ENCODE assay signal across 1 cellular context in genomic region chr17:77304746-77305473, GRCh38.
TF ChIP-seq lines count a peak whose summit lies in the region.

No MANE protein-coding gene starts in this region.

TF ChIP-seq in HepG2, 621 proteins besides CTCF, POLR2A, EP300 and RAD21 (continued from another document and continues in another):
- no peak for TF ChIP-seq ZNF503 (CRISPR knock-in tag; IDR thresholded peaks at IDR 0.05)
- TF ChIP-seq ZNF549 (CRISPR knock-in tag; IDR thresholded peaks at IDR 0.05) = no peak
- TF ChIP-seq FUBP1 (CRISPR knock-in tag; IDR thresholded peaks at IDR 0.05; ENCODE audit: borderline replicate concordance) = no peak
- TF ChIP-seq ZNF484 (CRISPR knock-in tag; IDR thresholded peaks at IDR 0.05; ENCODE audit: borderline replicate concordance, low read depth) = no peak
- TF ChIP-seq, protein P1, sequence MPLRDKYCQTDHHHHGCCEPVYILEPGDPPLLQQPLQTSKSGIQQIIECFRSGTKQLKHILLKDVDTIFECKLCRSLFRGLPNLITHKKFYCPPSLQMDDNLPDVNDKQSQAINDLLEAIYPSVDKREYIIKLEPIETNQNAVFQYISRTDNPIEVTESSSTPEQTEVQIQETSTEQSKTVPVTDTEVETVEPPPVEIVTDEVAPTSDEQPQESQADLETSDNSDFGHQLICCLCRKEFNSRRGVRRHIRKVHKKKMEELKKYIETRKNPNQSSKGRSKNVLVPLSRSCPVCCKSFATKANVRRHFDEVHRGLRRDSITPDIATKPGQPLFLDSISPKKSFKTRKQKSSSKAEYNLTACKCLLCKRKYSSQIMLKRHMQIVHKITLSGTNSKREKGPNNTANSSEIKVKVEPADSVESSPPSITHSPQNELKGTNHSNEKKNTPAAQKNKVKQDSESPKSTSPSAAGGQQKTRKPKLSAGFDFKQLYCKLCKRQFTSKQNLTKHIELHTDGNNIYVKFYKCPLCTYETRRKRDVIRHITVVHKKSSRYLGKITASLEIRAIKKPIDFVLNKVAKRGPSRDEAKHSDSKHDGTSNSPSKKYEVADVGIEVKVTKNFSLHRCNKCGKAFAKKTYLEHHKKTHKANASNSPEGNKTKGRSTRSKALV (CRISPR knock-in tag; IDR thresholded peaks at IDR 0.05) = no peak
- TF ChIP-seq ZMYM2 (CRISPR knock-in tag; IDR thresholded peaks at IDR 0.05) = no peak
- no peak for TF ChIP-seq TIGD3 (CRISPR knock-in tag; IDR thresholded peaks at IDR 0.05; ENCODE audit: borderline replicate concordance)
- TF ChIP-seq ZSCAN31 (CRISPR knock-in tag; IDR thresholded peaks at IDR 0.05; ENCODE audit: low read depth) = no peak
- no peak for TF ChIP-seq ZNF367 (CRISPR knock-in tag; IDR thresholded peaks at IDR 0.05; ENCODE audit: borderline replicate concordance)
- no peak for TF ChIP-seq ZNF225 (CRISPR knock-in tag; IDR thresholded peaks at IDR 0.05)
- no peak for TF ChIP-seq CHD4 (IDR thresholded peaks at IDR 0.05; ENCODE audit: borderline replicate concordance, low read length)
- no peak for TF ChIP-seq E2F1 (CRISPR knock-in tag; IDR thresholded peaks at IDR 0.05)
- peak; percentile 73; the same call in 1 of the 2 replicates for TF ChIP-seq ZKSCAN5 (CRISPR knock-in tag; IDR thresholded peaks at IDR 0.05)
- TF ChIP-seq KLF16 (CRISPR knock-in tag; IDR thresholded peaks at IDR 0.05) = no peak; a peak in 1 of 4 replicates
- TF ChIP-seq SALL1 (CRISPR knock-in tag; IDR thresholded peaks at IDR 0.05) = peak; percentile 80; the same call in 1 of the 2 replicates
- no peak for TF ChIP-seq ZNF333 (CRISPR knock-in tag; IDR thresholded peaks at IDR 0.05; ENCODE audit: borderline replicate concordance)
- no peak for TF ChIP-seq DDIT3 (CRISPR knock-in tag; IDR thresholded peaks at IDR 0.05)
- 0 out of 2 replicates have a peak, but pooled peaks have one; percentile 52 for TF ChIP-seq ZZZ3 (CRISPR knock-in tag; IDR thresholded peaks at IDR 0.05; ENCODE audit: borderline replicate concordance)
- no peak for TF ChIP-seq SNAI1 (CRISPR knock-in tag; IDR thresholded peaks at IDR 0.05; ENCODE audit: borderline replicate concordance)
- peak; percentile 60; the same call in 1 of the 2 replicates for TF ChIP-seq HMG20A (CRISPR knock-in tag; IDR thresholded peaks at IDR 0.05; ENCODE audit: borderline replicate concordance)
- TF ChIP-seq ZNF34 (CRISPR knock-in tag; IDR thresholded peaks at IDR 0.05; ENCODE audit: borderline replicate concordance) = no peak
- TF ChIP-seq NPAS2 (CRISPR knock-in tag; IDR thresholded peaks at IDR 0.05; ENCODE audit: borderline replicate concordance) = no peak
- peak; percentile 40; the same call in 1 of the 2 replicates for TF ChIP-seq ELF1 (CRISPR knock-in tag; IDR thresholded peaks at IDR 0.05)
- TF ChIP-seq ZNF83 (CRISPR knock-in tag; IDR thresholded peaks at IDR 0.05; ENCODE audit: borderline replicate concordance) = no peak; the same call in 1 of the 2 replicates
- TF ChIP-seq CREB3 (CRISPR knock-in tag; IDR thresholded peaks at IDR 0.05) = no peak
- TF ChIP-seq RELA (CRISPR knock-in tag; IDR thresholded peaks at IDR 0.05) = no peak
- TF ChIP-seq, protein P2, sequence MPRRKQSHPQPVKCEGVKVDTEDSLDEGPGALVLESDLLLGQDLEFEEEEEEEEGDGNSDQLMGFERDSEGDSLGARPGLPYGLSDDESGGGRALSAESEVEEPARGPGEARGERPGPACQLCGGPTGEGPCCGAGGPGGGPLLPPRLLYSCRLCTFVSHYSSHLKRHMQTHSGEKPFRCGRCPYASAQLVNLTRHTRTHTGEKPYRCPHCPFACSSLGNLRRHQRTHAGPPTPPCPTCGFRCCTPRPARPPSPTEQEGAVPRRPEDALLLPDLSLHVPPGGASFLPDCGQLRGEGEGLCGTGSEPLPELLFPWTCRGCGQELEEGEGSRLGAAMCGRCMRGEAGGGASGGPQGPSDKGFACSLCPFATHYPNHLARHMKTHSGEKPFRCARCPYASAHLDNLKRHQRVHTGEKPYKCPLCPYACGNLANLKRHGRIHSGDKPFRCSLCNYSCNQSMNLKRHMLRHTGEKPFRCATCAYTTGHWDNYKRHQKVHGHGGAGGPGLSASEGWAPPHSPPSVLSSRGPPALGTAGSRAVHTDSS (CRISPR knock-in tag; conservative IDR thresholded peaks at IDR 0.05) = no peak
- TF ChIP-seq MZF1 (CRISPR knock-in tag; IDR thresholded peaks at IDR 0.05; ENCODE audit: borderline replicate concordance) = no peak
- TF ChIP-seq SP2 (CRISPR knock-in tag; IDR thresholded peaks at IDR 0.05) = 0 out of 2 replicates have a peak, but pooled peaks have one; percentile 14
- no peak for TF ChIP-seq THAP7 (CRISPR knock-in tag; IDR thresholded peaks at IDR 0.05)
- TF ChIP-seq ZNF20 (CRISPR knock-in tag; IDR thresholded peaks at IDR 0.05) = no peak
- TF ChIP-seq ZNF468 (CRISPR knock-in tag; IDR thresholded peaks at IDR 0.05) = no peak
- no peak for TF ChIP-seq KLF13 (CRISPR knock-in tag; IDR thresholded peaks at IDR 0.05)
- no peak for TF ChIP-seq ZNF142 (CRISPR knock-in tag; IDR thresholded peaks at IDR 0.05)
- no peak for TF ChIP-seq ZNF24 (IDR thresholded peaks at IDR 0.05)
- TF ChIP-seq SNAPC2 (CRISPR knock-in tag; IDR thresholded peaks at IDR 0.05) = no peak
- TF ChIP-seq, protein P3, sequence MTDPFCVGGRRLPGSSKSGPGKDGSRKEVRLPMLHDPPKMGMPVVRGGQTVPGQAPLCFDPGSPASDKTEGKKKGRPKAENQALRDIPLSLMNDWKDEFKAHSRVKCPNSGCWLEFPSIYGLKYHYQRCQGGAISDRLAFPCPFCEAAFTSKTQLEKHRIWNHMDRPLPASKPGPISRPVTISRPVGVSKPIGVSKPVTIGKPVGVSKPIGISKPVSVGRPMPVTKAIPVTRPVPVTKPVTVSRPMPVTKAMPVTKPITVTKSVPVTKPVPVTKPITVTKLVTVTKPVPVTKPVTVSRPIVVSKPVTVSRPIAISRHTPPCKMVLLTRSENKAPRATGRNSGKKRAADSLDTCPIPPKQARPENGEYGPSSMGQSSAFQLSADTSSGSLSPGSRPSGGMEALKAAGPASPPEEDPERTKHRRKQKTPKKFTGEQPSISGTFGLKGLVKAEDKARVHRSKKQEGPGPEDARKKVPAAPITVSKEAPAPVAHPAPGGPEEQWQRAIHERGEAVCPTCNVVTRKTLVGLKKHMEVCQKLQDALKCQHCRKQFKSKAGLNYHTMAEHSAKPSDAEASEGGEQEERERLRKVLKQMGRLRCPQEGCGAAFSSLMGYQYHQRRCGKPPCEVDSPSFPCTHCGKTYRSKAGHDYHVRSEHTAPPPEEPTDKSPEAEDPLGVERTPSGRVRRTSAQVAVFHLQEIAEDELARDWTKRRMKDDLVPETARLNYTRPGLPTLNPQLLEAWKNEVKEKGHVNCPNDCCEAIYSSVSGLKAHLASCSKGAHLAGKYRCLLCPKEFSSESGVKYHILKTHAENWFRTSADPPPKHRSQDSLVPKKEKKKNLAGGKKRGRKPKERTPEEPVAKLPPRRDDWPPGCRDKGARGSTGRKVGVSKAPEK (CRISPR knock-in tag; IDR thresholded peaks at IDR 0.05; ENCODE audit: borderline replicate concordance) = no peak
- TF ChIP-seq PHF8 (CRISPR knock-in tag; IDR thresholded peaks at IDR 0.05) = no peak
